In genomic region chr7:44440577-44441078, GRCh38 we compare ENCODE assay signal across 22 cellular contexts. TPM values are rescaled to one million over a fixed set of nuclear protein-coding genes. Genes with fewer than 3 reads are reported as not detected.
DNase-seq lines count a peak whose midpoint lies in the region; ATAC-seq, FAIRE-seq and TF ChIP-seq lines count a peak whose summit lies in the region.
"Had no signal": no experiment of that assay in that cellular context is flagged by ENCODE, and none has a peak within 500 bp of the region (broad histone marks: within the 10 kb centered on the region; RNA-seq: fewer than 3 reads in every experiment).

No MANE protein-coding gene starts in this region.

- no peak overlapping the region for H3K4me3 ChIP-seq in HepG2 (replicated peaks in 1 of 3; ENCODE audit: insufficient read depth in 1 of 3, low read depth in 2 of 3, low read length in 3 of 3)
- H3K4me3 ChIP-seq in right lobe of liver: no peak overlapping the region
- no peak overlapping the region for H3K4me3 ChIP-seq in epithelial cell of esophagus (ENCODE audit: low read length)
- no peak overlapping the region for H3K4me3 ChIP-seq in Peyer's patch
- H3K4me3 ChIP-seq: BLaER1, SJSA1 had no signal

- ATAC-seq in HepG2 (no peak), right lobe of liver (no peak), T-helper 17 cell (no peak), left colon (no peak)
- ATAC-seq: Right ventricle myocardium inferior had no signal

- intact Hi-C loops in HepG2 (cut with micrococcal nuclease; ENCODE audit: unreplicated experiment): no loop called here
- intact Hi-C loops in right lobe of liver (cut with DNase I): no loop called here
- intact Hi-C loops in left colon (cut with DNase I, micrococcal nuclease): no loop called here

- H3K4me1 Mint-ChIP-seq in T-helper 17 cell: peaks cover 48% of the 10 kb centered on the region

- peaks cover 14% of the 10 kb centered on the region for H3K79me2 ChIP-seq in HepG2 (ENCODE audit: insufficient read depth, low read length)

- no peaks in the 10 kb centered on the region for H3K4me1 ChIP-seq in HepG2 (ENCODE audit: insufficient read depth, low read length)
- no peaks in the 10 kb centered on the region for H3K4me1 ChIP-seq in right lobe of liver
- H3K4me1 ChIP-seq in Peyer's patch: no peaks in the 10 kb centered on the region
- H3K4me1 ChIP-seq: BLaER1, SJSA1 had no signal

- TF ChIP-seq POLR2A in HepG2 (IDR thresholded peaks at IDR 0.05; ENCODE audit: insufficient read depth in 1 of 2, low read depth in 2 of 2, low read length in 2 of 2) (no peak), right lobe of liver (IDR thresholded peaks at IDR 0.05) (no peak), Peyer's patch (IDR thresholded peaks at IDR 0.05) (no peak)

- no TSS peak for BruUV-seq in HepG2 (replicated peaks; lab: Mats Ljungman, UMichigan)

- no peaks in the 10 kb centered on the region for H3K27me3 Mint-ChIP-seq in T-helper 17 cell
- H3K27me3 Mint-ChIP-seq: CD8-positive, alpha-beta memory T cell; IgD-negative memory B cell had no signal

- no peak overlapping the region for H3K27ac ChIP-seq in HepG2 (ENCODE audit: extremely low read length, insufficient read depth, low read length)
- no peak overlapping the region for H3K27ac ChIP-seq in right lobe of liver
- no peak overlapping the region for H3K27ac ChIP-seq in Peyer's patch
- H3K27ac ChIP-seq: BLaER1, SJSA1 had no signal

- no peak overlapping the region for H2AFZ ChIP-seq in HepG2 (ENCODE audit: low read length)

- peak overlapping the region; percentile 75 for H3K27ac Mint-ChIP-seq in T-helper 17 cell
- H3K27ac Mint-ChIP-seq: IgD-negative memory B cell had no signal

- no peaks in the 10 kb centered on the region for H3K27me3 ChIP-seq in HepG2 (ENCODE audit: control insufficient read depth in 1 of 2, insufficient read depth in 2 of 2, low read length in 2 of 2)
- no peaks in the 10 kb centered on the region for H3K27me3 ChIP-seq in right lobe of liver
- H3K27me3 ChIP-seq in Peyer's patch: no peaks in the 10 kb centered on the region
- H3K27me3 ChIP-seq: BLaER1, SJSA1 had no signal

- TF ChIP-seq CTCF in HepG2 (CRISPR knock-in tag; IDR thresholded peaks at IDR 0.05) (no peak), right lobe of liver (IDR thresholded peaks at IDR 0.05) (no peak), epithelial cell of esophagus (IDR thresholded peaks at IDR 0.05; ENCODE audit: insufficient read depth, low read depth, low read length, missing control alignments) (no peak), Peyer's patch (IDR thresholded peaks at IDR 0.05) (no peak)

- in situ Hi-C loops in HepG2 (cut with HindIII; ENCODE audit: extremely low pct_ligation_motif_present, low pct_unique_long_range_greater_than_20kb): no loop called here

- 0 out of 2 replicates have a peak, but pooled peaks cover 5% of the 10 kb centered on the region for H4K20me1 ChIP-seq in HepG2 (ENCODE audit: insufficient read depth, low read length)

- H3K9ac ChIP-seq in HepG2 (ENCODE audit: insufficient read depth, low read depth, low read length): no peak overlapping the region
- H3K9ac ChIP-seq: BLaER1 had no signal

- no peak for TF ChIP-seq RAD21 in HepG2 (CRISPR knock-in tag; IDR thresholded peaks at IDR 0.05)

- TF ChIP-seq EP300 in HepG2 (IDR thresholded peaks at IDR 0.05; ENCODE audit: low read depth in 2 of 2, low read length in 2 of 2) (no peak), HepG2 (CRISPR knock-in tag; IDR thresholded peaks at IDR 0.05; ENCODE audit: borderline replicate concordance) (no peak)

- POLR2A ChIA-PET in HepG2 (lab: Yijun Ruan, JAX): no interaction called here

- DNase-seq in HepG2 (ENCODE audit: low spot score): no peak
- no peak for DNase-seq in right lobe of liver
- no peak for DNase-seq in T-helper 17 cell
- DNase-seq in epithelial cell of esophagus (ENCODE audit: low read depth): peak; percentile 18
- no peak for DNase-seq in left colon
- no peak for DNase-seq in Peyer's patch
- DNase-seq in stimulated activated CD4-positive, alpha-beta T cell treated with anti-CD3 and anti-CD28 coated beads, Interleukin-2, amount 100 ng/mL, for 48 hours: no peak
- DNase-seq: ACHN; Calu3; CD8-positive, alpha-beta memory T cell; DMS153; Karpas-422; NCI-H1694 treated with DMSO at 0.1 percent for 48 hours; NCI-H2081 treated with DMSO at 0.1 percent for 48 hours; NCI-H446; NCI-H526; OCI-M1 had no signal

- no peak overlapping the region for H3K4me2 ChIP-seq in HepG2 (ENCODE audit: low read depth, low read length)
- H3K4me2 ChIP-seq: BLaER1 had no signal

- FAIRE-seq in HepG2 (lab: Jason Lieb, UNC): no peak
- FAIRE-seq: G401.6 had no signal

- no peak overlapping the region for H3K4me3 Mint-ChIP-seq in T-helper 17 cell

- H3K9me3 ChIP-seq in HepG2 (ENCODE audit: low read length) (no peaks in the 10 kb centered on the region), right lobe of liver (no peaks in the 10 kb centered on the region), T-helper 17 cell (ENCODE audit: control insufficient read depth, low read length, poor library complexity, severe bottlenecking) (no peaks in the 10 kb centered on the region), Peyer's patch (no peaks in the 10 kb centered on the region)
- H3K9me3 ChIP-seq: BLaER1, SJSA1 had no signal

- H3K36me3 ChIP-seq in HepG2 (replicated peaks in 1 of 2; ENCODE audit: control insufficient read depth in 1 of 2, insufficient read depth in 2 of 2, low read length in 2 of 2) (peaks cover 6 to 29% of the 10 kb centered on the region in 2 experiments), right lobe of liver (no peaks in the 10 kb centered on the region), Peyer's patch (peaks cover 0 to 6% (median 0%) of the 10 kb centered on the region in 3 donors)

- CTCF ChIA-PET in HepG2 (lab: Yijun Ruan, JAX; ENCODE audit: low intra/inter-chr PET ratio, low total read pairs): no interaction called here

- peaks cover 8% of the 10 kb centered on the region for H3K36me3 Mint-ChIP-seq in T-helper 17 cell (ENCODE audit: low read depth)

TF ChIP-seq in HepG2, 621 proteins besides CTCF, POLR2A, EP300 and RAD21:
- TF ChIP-seq ZNF550 (CRISPR knock-in tag; IDR thresholded peaks at IDR 0.05; ENCODE audit: borderline replicate concordance): no peak
- peak; percentile 53; the same call in 1 of the 2 replicates for TF ChIP-seq ZNF629 (CRISPR knock-in tag; conservative IDR thresholded peaks at IDR 0.05)
- no peak for TF ChIP-seq SMARCE1 (IDR thresholded peaks at IDR 0.05; ENCODE audit: borderline replicate concordance)

RNA-seq across cellular contexts. Expression of gene NUDCD3, which starts 49.8 kb away (rescaled TPM):
- total RNA-seq in HepG2 (2016; rRNA removed; fragmentation: Illumina TruSeq; extraction: Trizol): 49.9 and 54.6 TPM in 2 replicates
- 13.4 and 14.8 TPM in 2 replicates for total RNA-seq in HepG2 (2016; cell fraction: cytosol; rRNA removed; fragmentation: Illumina TruSeq; extraction: Trizol; ENCODE audit: low read depth)
- total RNA-seq in HepG2 (2016; cell fraction: insoluble cytoplasmic fraction; rRNA removed; fragmentation: Illumina TruSeq; extraction: Trizol): 43.2 and 52.2 TPM in 2 replicates
- total RNA-seq in HepG2 (2016; cell fraction: membrane; rRNA removed; fragmentation: Illumina TruSeq; extraction: Trizol): 11.7 and 13.3 TPM in 2 replicates
- total RNA-seq in HepG2 (2016; cell fraction: nucleus; rRNA removed; fragmentation: Illumina TruSeq; extraction: Trizol): 42.0 and 47.5 TPM in 2 replicates
- polyA plus RNA-seq in HepG2 (2011; rRNA removed): 20.8 and 25.4 TPM in 2 replicates
- 21.8 and 27.6 TPM in 2 replicates for polyA plus RNA-seq in HepG2 (2011; cell fraction: cytosol; rRNA removed)
- 32.7 and 41.3 TPM in 2 replicates for polyA plus RNA-seq in HepG2 (2011; cell fraction: nucleus; rRNA removed)
- polyA plus RNA-seq in HepG2 (2012): 27.9 and 29.4 TPM in 2 replicates
- 2.5 and 3.1 TPM in 2 replicates for polyA plus RNA-seq in HepG2 (2016; cell fraction: cytosol; fragmentation: Illumina TruSeq; extraction: Trizol; ENCODE audit: low read depth)
- 30.1 and 34.3 TPM in 2 replicates for polyA plus RNA-seq in HepG2 (2016; cell fraction: insoluble cytoplasmic fraction; fragmentation: Illumina TruSeq; extraction: Trizol; ENCODE audit: low read depth)
- 5.2 and 6.4 TPM in 2 replicates for polyA plus RNA-seq in HepG2 (2016; cell fraction: membrane; fragmentation: Illumina TruSeq; extraction: Trizol; ENCODE audit: low read depth)
- 35.7 and 42.8 TPM in 2 replicates for polyA plus RNA-seq in HepG2 (2016; cell fraction: nucleus; fragmentation: Illumina TruSeq; extraction: Trizol; ENCODE audit: insufficient read depth, low read depth)
- polyA minus RNA-seq in HepG2 (2011; rRNA and poly(A)+ RNA removed; ENCODE audit: low replicate concordance): 43.7 and 47.9 TPM in 2 replicates
- polyA minus RNA-seq in HepG2 (2011; cell fraction: cytosol; rRNA and poly(A)+ RNA removed): 19.5 and 27.3 TPM in 2 replicates
- polyA minus RNA-seq in HepG2 (2011; cell fraction: nucleus; rRNA and poly(A)+ RNA removed): 36.7 and 44.8 TPM in 2 replicates
- total RNA-seq in right lobe of liver: 10 to 100 TPM; 24.4 to 47.1 (median 42.5) TPM
- total RNA-seq in T-helper 17 cell: 10 to 100 TPM; 61.4 to 69.2 TPM
- 10 to 100 TPM; 66.3 to 72.4 TPM for total RNA-seq in left colon
- total RNA-seq in Peyer's patch: 10 to 100 TPM; 32.9 to 61.9 (median 44.1) TPM
